Comparison of ENCODE assay signal across 8 cellular contexts in the genomic region with DNA sequence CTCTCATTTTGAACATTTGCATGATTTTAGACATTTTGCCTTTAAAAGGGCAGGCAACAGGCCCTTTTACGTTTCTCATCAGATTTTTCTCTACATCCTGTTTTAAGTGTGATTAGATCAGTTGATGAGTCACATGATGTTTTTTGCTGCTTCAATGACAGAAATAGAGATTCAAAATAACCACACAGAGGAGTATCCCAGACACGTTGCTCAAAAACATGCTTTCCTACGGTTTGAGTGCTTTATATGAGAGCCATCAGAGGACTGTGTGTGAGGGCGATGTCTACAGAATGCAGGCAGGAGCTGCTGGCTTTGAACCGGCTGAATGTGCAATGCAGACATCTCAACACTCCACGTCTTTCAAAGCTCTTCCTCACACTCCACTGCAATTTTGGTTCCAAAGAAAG. TPM values are rescaled to one million over a fixed set of nuclear protein-coding genes. Genes with fewer than 3 reads are reported as not detected.
A peak's percentile ranks its signal among the peaks of the same experiment; 100 is the strongest.
DNase-seq lines count a peak whose midpoint lies in the region; ATAC-seq and TF ChIP-seq lines count a peak whose summit lies in the region.

No MANE protein-coding gene starts in this region.

- peak; percentile 94 to 96 for ATAC-seq in activated T-cell treated with anti-CD3 and anti-CD28 coated beads, Interleukin-2, amount 50 U/mL, for 72 hours (replicated peaks in 1 of 2)
- peak; percentile 24 for ATAC-seq in aorta (ENCODE audit: low FRiP score)
- ATAC-seq in GM18502 (IDR thresholded peaks at IDR 0.05; ENCODE audit: poor library complexity, unreplicated experiment) = no peak

- H3K36me3 Mint-ChIP-seq in activated T-cell treated with anti-CD3 and anti-CD28 coated beads, Interleukin-2, amount 50 U/mL, for 72 hours (ENCODE audit: insufficient read depth in 2 of 2) = peaks cover 14 to 51% of the 10 kb centered on the region in 2 donors
- peaks cover 24 to 31% (median 24%) of the 10 kb centered on the region in 3 donors for H3K36me3 Mint-ChIP-seq in immature natural killer cell
- H3K36me3 Mint-ChIP-seq in endothelial cell (ENCODE audit: low read depth, unreplicated experiment) = peaks cover 45% of the 10 kb centered on the region

- H3K9me3 Mint-ChIP-seq in activated T-cell treated with anti-CD3 and anti-CD28 coated beads, Interleukin-2, amount 50 U/mL, for 72 hours = no peaks in the 10 kb centered on the region
- no peaks in the 10 kb centered on the region for H3K9me3 Mint-ChIP-seq in immature natural killer cell
- no peaks in the 10 kb centered on the region for H3K9me3 Mint-ChIP-seq in endothelial cell (ENCODE audit: unreplicated experiment)

- H3K9me3 ChIP-seq in aorta (ENCODE audit: control insufficient read depth, low read length) = no peaks in the 10 kb centered on the region

- peak overlapping the region in 1 of 2 donors; percentile 62 for H3K27ac ChIP-seq in aorta (ENCODE audit: low read depth in 1 of 2, low read length in 2 of 2)

- peak overlapping the region; percentile 83 to 93 for H3K4me3 Mint-ChIP-seq in activated T-cell treated with anti-CD3 and anti-CD28 coated beads, Interleukin-2, amount 50 U/mL, for 72 hours
- H3K4me3 Mint-ChIP-seq in immature natural killer cell (peak overlapping the region; percentile 57 to 80 (median 69)), endothelial cell (ENCODE audit: unreplicated experiment) (no peak overlapping the region)

- H3K4me1 Mint-ChIP-seq in activated T-cell treated with anti-CD3 and anti-CD28 coated beads, Interleukin-2, amount 50 U/mL, for 72 hours (ENCODE audit: low read depth) = peaks cover 75% of the 10 kb centered on the region
- peaks cover 63 to 75% of the 10 kb centered on the region in 2 donors for H3K4me1 Mint-ChIP-seq in immature natural killer cell
- peaks cover 6% of the 10 kb centered on the region for H3K4me1 Mint-ChIP-seq in endothelial cell (ENCODE audit: unreplicated experiment)

- peaks cover 5 to 11% of the 10 kb centered on the region in 2 donors for H3K36me3 ChIP-seq in aorta (ENCODE audit: control insufficient read depth in 1 of 2, insufficient read depth in 2 of 2, low read length in 1 of 2)

- no peak for TF ChIP-seq CTCF in endothelial cell (IDR thresholded peaks at IDR 0.05; ENCODE audit: unreplicated experiment)

- peak overlapping the region; percentile 99 for H3K27ac Mint-ChIP-seq in activated T-cell treated with anti-CD3 and anti-CD28 coated beads, Interleukin-2, amount 50 U/mL, for 72 hours
- peak overlapping the region; percentile 87 to 99 (median 96) for H3K27ac Mint-ChIP-seq in immature natural killer cell
- no peak overlapping the region for H3K27ac Mint-ChIP-seq in endothelial cell (ENCODE audit: unreplicated experiment)

- peak; percentile 35 for DNase-seq in stimulated activated CD4-positive, alpha-beta T cell treated with anti-CD3 and anti-CD28 coated beads, Interleukin-1b, Interleukin-23, amount 100 ng/mL, for 48 hours
- DNase-seq in stimulated activated CD4-positive, alpha-beta T cell treated with anti-CD3 and anti-CD28 coated beads, Interleukin-2, amount 100 ng/mL, for 48 hours = no peak
- DNase-seq in activated T-cell treated with anti-CD3 and anti-CD28 coated beads, Interleukin-2, amount 50 U/mL, for 72 hours = peak; percentile 36 to 54
- DNase-seq in immature natural killer cell (peak; percentile 42 to 57 (median 46)), aorta (no peak), dedifferentiated amniotic fluid mesenchymal stem cell (ENCODE audit: extremely low spot score) (no peak), endothelial cell (ENCODE audit: low spot score) (no peak)

- H3K4me1 ChIP-seq in aorta (ENCODE audit: control insufficient read depth in 1 of 2, insufficient read depth in 2 of 2, low read length in 2 of 2) = peaks cover 0 to 3% of the 10 kb centered on the region in 2 donors

- WGBS in aorta, 2 donors = 25% methylated on average over 6 of the region's 6 CpGs

- no peaks in the 10 kb centered on the region for H3K27me3 Mint-ChIP-seq in activated T-cell treated with anti-CD3 and anti-CD28 coated beads, Interleukin-2, amount 50 U/mL, for 72 hours (ENCODE audit: low read depth)
- peaks cover 2 to 5% (median 3%) of the 10 kb centered on the region in 3 donors for H3K27me3 Mint-ChIP-seq in immature natural killer cell (ENCODE audit: low read depth in 3 of 3)
- H3K27me3 Mint-ChIP-seq in endothelial cell (ENCODE audit: unreplicated experiment) = peaks cover 4% of the 10 kb centered on the region

- H3K4me3 ChIP-seq in aorta (ENCODE audit: low read length in 2 of 2) = no peak overlapping the region

- H3K27me3 ChIP-seq in aorta (ENCODE audit: control insufficient read depth in 1 of 2, insufficient read depth in 2 of 2, low read length in 1 of 2) = no peaks in the 10 kb centered on the region

- intact Hi-C loops in aorta (cut with DNase I) = no loop called here

RNA-seq across cellular contexts. Expression of a gene that starts 42.1 kb away (rescaled TPM):
- total RNA-seq in activated T-cell treated with anti-CD3 and anti-CD28 coated beads, Interleukin-2, amount 50 U/mL, for 72 hours = 10 to 100 TPM; 72.9 to 77.9 TPM
- polyA plus RNA-seq in immature natural killer cell (10 to 100 TPM; 15.4 to 23.8 (median 20.4) TPM), aorta (10 to 100 TPM in 1 of 2 donors, 1 to 10 TPM in 1; 8.6 to 12.5 TPM)
- total RNA-seq in aorta (10 to 100 TPM; 48.7 to 60.4 TPM), endothelial cell (ENCODE audit: unreplicated experiment) (39.7 TPM)

Comparison
In these comparisons a context has a peak if more than half of its experiments do, and no peak if none do; other contexts are left out.
1. DNase-seq: peak in stimulated activated CD4-positive, alpha-beta T cell treated with anti-CD3 and anti-CD28 coated beads, Interleukin-1b, Interleukin-23, amount 100 ng/mL, for 48 hours (single experiment), activated T-cell treated with anti-CD3 and anti-CD28 coated beads, Interleukin-2, amount 50 U/mL, for 72 hours (2 of 2) and immature natural killer cell (3 of 3); none in stimulated activated CD4-positive, alpha-beta T cell treated with anti-CD3 and anti-CD28 coated beads, Interleukin-2, amount 100 ng/mL, for 48 hours (0 of 2), aorta (0 of 2), dedifferentiated amniotic fluid mesenchymal stem cell (single experiment) and endothelial cell (single experiment).